21 cellular contexts compared by ENCODE assay signal in the genomic region with DNA sequence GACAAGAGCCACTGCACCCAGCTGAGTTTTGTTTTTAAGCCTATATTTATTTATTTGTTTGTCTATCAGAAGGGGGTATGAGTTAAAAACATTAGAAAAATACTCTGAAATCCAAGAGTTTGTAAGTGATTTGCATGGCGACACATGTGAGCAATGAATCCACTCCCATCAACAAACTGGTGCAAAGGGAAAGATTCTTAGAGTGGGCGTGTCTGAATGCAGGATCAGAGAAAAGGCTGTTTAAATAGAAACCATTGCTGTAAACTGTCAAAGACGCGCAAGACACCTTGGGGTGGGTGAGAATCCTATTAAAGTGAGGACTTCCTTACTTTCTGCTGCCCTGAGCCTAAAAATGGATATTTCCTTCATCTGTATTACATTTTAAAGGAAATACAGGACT.
"Had no signal": no experiment of that assay in that cellular context is flagged by ENCODE, and none has a peak within 500 bp of the region (broad histone marks: within the 10 kb centered on the region; RNA-seq: fewer than 3 reads in every experiment).

No MANE protein-coding gene starts in this region.

- H3K9me3 ChIP-seq: left lung, sigmoid colon had no signal

- FAIRE-seq: endothelial cell of umbilical vein had no signal

- H3K27ac Mint-ChIP-seq: activated CD4-positive, alpha-beta T cell treated with anti-CD3 and anti-CD28 coated beads, Interleukin-2, amount 10 ng/mL, durations not matched to agents 7 days and 5 days; activated CD8-positive, alpha-beta T cell treated with anti-CD3 and anti-CD28 coated beads, Interleukin-2, amount 10 ng/mL, durations not matched to agents 7 days and 5 days; activated naive CD4-positive, alpha-beta T cell treated with anti-CD3 and anti-CD28 coated beads, Interleukin-2, amount 50 U/mL, for 72 hours; activated T-cell treated with anti-CD3 and anti-CD28 coated beads, Interleukin-2, amount 50 U/mL, for 24 hours; brain; immature natural killer cell; neural progenitor cell had no signal

- H3K27me3 Mint-ChIP-seq: activated CD4-positive, alpha-beta T cell treated with anti-CD3 and anti-CD28 coated beads, Interleukin-2, amount 10 ng/mL, durations not matched to agents 7 days and 5 days; activated T-cell treated with anti-CD3 and anti-CD28 coated beads, Interleukin-2, amount 50 U/mL, for 24 hours; activated T-helper 17 cell treated with anti-CD3 and anti-CD28 coated beads, Interleukin-2, amount 50 U/mL, for 72 hours; brain; naive thymus-derived CD8-positive, alpha-beta T cell had no signal

- H3K27ac ChIP-seq: neural progenitor cell, sigmoid colon had no signal

- H3K9ac ChIP-seq: neural progenitor cell had no signal

- H3K27me3 ChIP-seq: left lung, neural progenitor cell, sigmoid colon had no signal

- H3K4me3 ChIP-seq: left lung, lung, neural progenitor cell, sigmoid colon, smooth muscle cell had no signal

- ATAC-seq: activated CD4-positive, CD25-positive, alpha-beta regulatory T cell treated with anti-CD3 and anti-CD28 coated beads, Interleukin-2, amount 50 U/mL, for 24 hours; activated CD8-positive, alpha-beta T cell treated with anti-CD3 and anti-CD28 coated beads, Interleukin-2, amount 10 ng/mL, durations not matched to agents 7 days and 5 days; activated naive CD4-positive, alpha-beta T cell treated with anti-CD3 and anti-CD28 coated beads, Interleukin-2, amount 50 U/mL, for 72 hours; activated T-helper 17 cell treated with anti-CD3 and anti-CD28 coated beads, Interleukin-2, amount 50 U/mL, for 72 hours; naive thymus-derived CD8-positive, alpha-beta T cell had no signal

- H3K9me3 Mint-ChIP-seq: activated CD4-positive, alpha-beta T cell treated with anti-CD3 and anti-CD28 coated beads, Interleukin-2, amount 10 ng/mL, durations not matched to agents 7 days and 5 days; activated naive CD4-positive, alpha-beta T cell treated with anti-CD3 and anti-CD28 coated beads, Interleukin-2, amount 50 U/mL, for 72 hours; activated T-cell treated with anti-CD3 and anti-CD28 coated beads, Interleukin-2, amount 50 U/mL, for 24 hours; activated T-helper 17 cell treated with anti-CD3 and anti-CD28 coated beads, Interleukin-2, amount 50 U/mL, for 72 hours; brain; immature natural killer cell; naive thymus-derived CD8-positive, alpha-beta T cell; neural progenitor cell had no signal

- H3K4me3 Mint-ChIP-seq: activated CD4-positive, alpha-beta T cell treated with anti-CD3 and anti-CD28 coated beads, Interleukin-2, amount 10 ng/mL, durations not matched to agents 7 days and 5 days; activated CD8-positive, alpha-beta T cell treated with anti-CD3 and anti-CD28 coated beads, Interleukin-2, amount 10 ng/mL, durations not matched to agents 7 days and 5 days; activated T-cell treated with anti-CD3 and anti-CD28 coated beads, Interleukin-2, amount 50 U/mL, for 24 hours; activated T-helper 17 cell treated with anti-CD3 and anti-CD28 coated beads, Interleukin-2, amount 50 U/mL, for 72 hours; brain; immature natural killer cell; naive thymus-derived CD8-positive, alpha-beta T cell; neural progenitor cell had no signal

- H3K4me1 ChIP-seq: neural progenitor cell, sigmoid colon had no signal

- H3K4me1 Mint-ChIP-seq: activated CD4-positive, alpha-beta T cell treated with anti-CD3 and anti-CD28 coated beads, Interleukin-2, amount 10 ng/mL, durations not matched to agents 7 days and 5 days; activated T-helper 17 cell treated with anti-CD3 and anti-CD28 coated beads, Interleukin-2, amount 50 U/mL, for 72 hours; brain; immature natural killer cell; neural progenitor cell had no signal

- DNase-seq: activated CD4-positive, alpha-beta T cell treated with anti-CD3 and anti-CD28 coated beads, Interleukin-2, amount 10 ng/mL, durations not matched to agents 7 days and 5 days; activated CD8-positive, alpha-beta T cell treated with anti-CD3 and anti-CD28 coated beads, Interleukin-2, amount 10 ng/mL, durations not matched to agents 7 days and 5 days; activated T-cell treated with anti-CD3 and anti-CD28 coated beads, Interleukin-2, amount 50 U/mL, for 24 hours; aorta; effector memory CD4-positive, alpha-beta T cell; immature natural killer cell; left lung; naive thymus-derived CD8-positive, alpha-beta T cell; posterior cingulate gyrus; retina; sigmoid colon; stimulated activated CD4-positive, alpha-beta T cell treated with anti-CD3 and anti-CD28 coated beads, Interleukin-15, amount 100 ng/mL, for 24 hours; stimulated activated naive CD4-positive, alpha-beta T cell had no signal
